8 cellular contexts compared by ENCODE assay signal in genomic region chr21:36156815-36157670, GRCh38. TPM values are rescaled to one million over a fixed set of nuclear protein-coding genes. Genes with fewer than 3 reads are reported as not detected.
A peak's percentile ranks its signal among the peaks of the same experiment; 100 is the strongest.
DNase-seq lines count a peak whose midpoint lies in the region; ATAC-seq, FAIRE-seq and TF ChIP-seq lines count a peak whose summit lies in the region.

TSS of gene DOP1B (plus strand) at chr21:36156824. CDS start at chr21:36164734, 7,910 bp downstream.

- intact Hi-C loops in MCF 10A (cut with micrococcal nuclease): no loop called here

- BruUV-seq in MCF 10A (replicated peaks; lab: Mats Ljungman, UMichigan): no TSS peak

- H3K9me3 ChIP-seq in SJCRH30 (replicated peaks) (no peaks in the 10 kb centered on the region), keratinocyte (ENCODE audit: control insufficient read depth, low read depth, low read length) (no peaks in the 10 kb centered on the region)

- H3K27ac ChIP-seq in SJCRH30 (no peak within 1 kb of the TSS), keratinocyte (ENCODE audit: control insufficient read depth, insufficient read depth, low read length) (peak within 1 kb of the TSS; percentile 71)

- H3K9ac ChIP-seq in keratinocyte (ENCODE audit: control insufficient read depth, extremely low read depth, insufficient read depth, low read length): peak within 1 kb of the TSS; percentile 89

- dilution Hi-C loops in keratinocyte (cut with MboI; ENCODE audit: extremely low pct_ligation_motif_present, low sequenced_read_pairs): no loop called here

- no peaks in the 10 kb centered on the region for H3K9me3 Mint-ChIP-seq in MCF 10A (ENCODE audit: unreplicated experiment)

- H3K27me3 Mint-ChIP-seq in MCF 10A (ENCODE audit: insufficient read depth, unreplicated experiment): no peaks in the 10 kb centered on the region

- no peaks in the 10 kb centered on the region for H3K9me1 ChIP-seq in keratinocyte (ENCODE audit: control insufficient read depth, extremely low read depth, insufficient read depth, low read length)

- H3K36me3 ChIP-seq in SJCRH30: no peaks in the 10 kb centered on the region
- H3K36me3 ChIP-seq in keratinocyte (ENCODE audit: control insufficient read depth in 2 of 2, extremely low read depth in 1 of 2, insufficient read depth in 2 of 2, low read length in 2 of 2): no peaks in the 10 kb centered on the region

- ATAC-seq in GM19025 (IDR thresholded peaks at IDR 0.05; ENCODE audit: low read depth, unreplicated experiment): peak; percentile 19
- ATAC-seq in HG03159 (IDR thresholded peaks at IDR 0.05; ENCODE audit: unreplicated experiment): peak; percentile 20

- H3K4me2 ChIP-seq in keratinocyte (ENCODE audit: control insufficient read depth, extremely low read depth, insufficient read depth, low read depth, low read length): peak within 1 kb of the TSS; percentile 81

- H2AFZ ChIP-seq in keratinocyte (ENCODE audit: control insufficient read depth, low read length): peak within 1 kb of the TSS; percentile 88

- H3K27me3 ChIP-seq in SJCRH30 (no peaks in the 10 kb centered on the region), keratinocyte (ENCODE audit: control insufficient read depth, extremely low read depth, insufficient read depth, low read length) (no peaks in the 10 kb centered on the region)

- H3K4me1 ChIP-seq in SJCRH30: no peaks in the 10 kb centered on the region
- peaks cover 11% of the 10 kb centered on the region for H3K4me1 ChIP-seq in keratinocyte (ENCODE audit: control insufficient read depth, extremely low read depth, insufficient read depth, low read length)

- POLR2A ChIA-PET in MCF 10A (lab: Yijun Ruan, JAX): interaction anchor here (0.7 to 2.3 kb wide), 4 partner anchors 46 to 541 kb away, joined by 3 to 20 read pairs (median 12); no protein-coding TSS in a partner anchor

- CTCF ChIA-PET in MCF 10A (lab: Yijun Ruan, JAX): no interaction called here

- H3K4me1 Mint-ChIP-seq in MCF 10A (ENCODE audit: insufficient read depth, unreplicated experiment): peaks cover 11% of the 10 kb centered on the region

- FAIRE-seq in keratinocyte (lab: Jason Lieb, UNC): no peak

- no peaks in the 10 kb centered on the region for H3K79me2 ChIP-seq in keratinocyte (ENCODE audit: control insufficient read depth, insufficient read depth, low read length)

- TF ChIP-seq CTCF in MCF 10A (IDR thresholded peaks at IDR 0.05; ENCODE audit: unreplicated experiment) (no peak), keratinocyte (optimal IDR thresholded peaks at IDR 0.05 in 1 of 3, IDR thresholded peaks at IDR 0.05 in 1 of 3, conservative IDR thresholded peaks at IDR 0.05 in 1 of 3; ENCODE audit: extremely low read depth in 1 of 3, insufficient read depth in 2 of 3, low read length in 3 of 3) (no peak)

- no peak within 1 kb of the TSS for H3K27ac Mint-ChIP-seq in MCF 10A (ENCODE audit: low read depth, unreplicated experiment)

- H3K36me3 Mint-ChIP-seq in MCF 10A (ENCODE audit: insufficient read depth, unreplicated experiment): no peaks in the 10 kb centered on the region

- peak within 1 kb of the TSS; percentile 70 for H3K4me3 Mint-ChIP-seq in MCF 10A (ENCODE audit: unreplicated experiment)

- no peaks in the 10 kb centered on the region for H4K20me1 ChIP-seq in keratinocyte (ENCODE audit: control insufficient read depth, extremely low read depth, insufficient read depth, low read length)

- DNase-seq in AG20443 (ENCODE audit: low spot score) (peak; percentile 29), SJCRH30 (peak; percentile 42 to 57), MCF 10A (ENCODE audit: unreplicated experiment) (no peak), keratinocyte (ENCODE audit: low read depth, low spot score) (no peak), CD1c-positive myeloid dendritic cell (ENCODE audit: extremely low spot score) (no peak)
- DNase-seq in stimulated activated CD4-positive, alpha-beta T cell treated with anti-CD3 and anti-CD28 coated beads, Interleukin-4, amount 100 ng/mL, for 24 hours: peak; percentile 41

- peak within 1 kb of the TSS; percentile 77 for H3K4me3 ChIP-seq in SJCRH30
- H3K4me3 ChIP-seq in keratinocyte (ENCODE audit: control insufficient read depth in 2 of 3, extremely low read depth in 1 of 3, insufficient read depth in 2 of 3, low read depth in 1 of 3, low read length in 3 of 3): peak within 1 kb of the TSS; percentile 65 to 78 (median 71)

RNA-seq across cellular contexts. Expression of gene DOP1B, which starts in this region (rescaled TPM):
- 8.2 and 13.0 TPM in 2 replicates for total RNA-seq in SJCRH30 (2014; rRNA removed; shearing (Covaris generic))
- total RNA-seq in MCF 10A (2022): 7.6 and 8.3 TPM in 2 replicates
- polyA plus RNA-seq in keratinocyte: 2.4 to 5.8 TPM (median 2.9 TPM) in 3 replicates
- 3.4 TPM for polyA plus RNA-seq in keratinocyte (2011; ENCODE audit: low read depth)
- 3.1 and 3.2 TPM in 2 replicates for polyA plus RNA-seq in keratinocyte (2011; cell fraction: cytosol; rRNA removed)
- polyA plus RNA-seq in keratinocyte (2011; cell fraction: nucleus; rRNA removed): 10.6 and 12.9 TPM in 2 replicates
- 3.6 and 5.6 TPM in 2 replicates for polyA plus RNA-seq in keratinocyte (2012; ENCODE audit: low replicate concordance)
- 5.1 to 11.1 TPM (median 6.3 TPM) in 3 replicates for polyA minus RNA-seq in keratinocyte
- 10.6 TPM for polyA minus RNA-seq in keratinocyte (2011; cell fraction: cytosol; rRNA and poly(A)+ RNA removed)
- 13.3 and 17.2 TPM in 2 replicates for polyA minus RNA-seq in keratinocyte (2011; cell fraction: nucleus; rRNA and poly(A)+ RNA removed)

Comparison
In these comparisons a context has a peak if more than half of its experiments do, and no peak if none do; other contexts are left out.
1. DNase-seq: peak in AG20443 (single experiment), SJCRH30 (2 of 2) and stimulated activated CD4-positive, alpha-beta T cell treated with anti-CD3 and anti-CD28 coated beads, Interleukin-4, amount 100 ng/mL, for 24 hours (single experiment); none in MCF 10A (single experiment), keratinocyte (single experiment) and CD1c-positive myeloid dendritic cell (single experiment).